ENCODE assay signal across 1 cellular context in genomic region chr3:195790891-195791290, GRCh38.
A peak's percentile ranks its signal among the peaks of the same experiment; 100 is the strongest.
TF ChIP-seq lines count a peak whose summit lies in the region.

No MANE protein-coding gene starts in this region.

TF ChIP-seq in GM12878, 131 proteins besides CTCF, POLR2A, EP300 and RAD21:
- no peak for TF ChIP-seq RB1 (IDR thresholded peaks at IDR 0.05; ENCODE audit: borderline replicate concordance)
- peak; percentile 64; the same call in 1 of the 2 replicates for TF ChIP-seq GABPA (IDR thresholded peaks at IDR 0.05; ENCODE audit: low read depth)
- peak; percentile 71; the same call in 1 of the 2 replicates for TF ChIP-seq CREB1 (IDR thresholded peaks at IDR 0.05; ENCODE audit: low read depth)
- no peak for TF ChIP-seq ATF3 (IDR thresholded peaks at IDR 0.05; ENCODE audit: borderline replicate concordance, extremely low read depth, low read depth, low read length)
